ENCODE assay signal across 23 cellular contexts in the genomic region with DNA sequence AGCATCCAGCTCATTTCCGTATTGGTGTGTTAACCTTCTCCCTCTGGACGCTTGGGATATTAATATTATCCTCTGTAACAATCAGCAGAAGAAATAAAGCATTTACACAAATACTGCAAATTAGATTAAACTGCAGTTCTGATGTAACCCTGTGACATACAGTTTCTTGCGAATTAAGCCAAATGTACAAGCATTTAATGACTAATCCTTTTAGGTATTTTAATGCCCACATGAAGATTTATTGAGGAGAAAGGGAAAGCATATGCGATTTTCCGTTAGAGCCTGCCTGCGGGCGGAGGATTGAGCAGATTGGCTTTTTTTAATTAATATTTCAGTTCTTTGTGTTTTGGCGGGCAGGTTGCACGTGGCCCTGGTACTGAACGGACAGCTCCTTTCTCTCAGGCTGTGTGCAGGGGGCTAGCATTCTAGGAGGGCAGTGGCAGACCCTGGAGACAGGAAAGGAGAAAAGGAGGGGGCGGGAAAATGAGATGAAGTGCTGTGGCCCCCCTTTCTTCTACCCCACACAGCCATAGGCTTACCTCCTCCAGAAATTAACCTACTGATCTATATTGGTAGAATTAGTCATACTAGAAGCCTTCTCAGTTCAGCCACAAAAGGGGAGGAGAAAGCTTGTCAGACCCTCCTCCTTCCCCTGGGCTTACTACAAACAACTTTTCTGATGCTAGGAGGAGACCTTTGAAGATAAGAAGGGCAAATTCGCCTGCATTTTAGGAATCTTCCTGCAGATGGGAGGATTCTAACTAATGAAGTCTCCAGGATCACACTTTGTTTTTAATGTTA. TPM values are rescaled to one million over a fixed set of nuclear protein-coding genes. Genes with fewer than 3 reads are reported as not detected.
A peak's percentile ranks its signal among the peaks of the same experiment; 100 is the strongest.
DNase-seq lines count a peak whose midpoint lies in the region; ATAC-seq, FAIRE-seq and TF ChIP-seq lines count a peak whose summit lies in the region.
"Had no signal": no experiment of that assay in that cellular context is flagged by ENCODE, and none has a peak within 500 bp of the region (broad histone marks: within the 10 kb centered on the region; RNA-seq: fewer than 3 reads in every experiment).

No MANE protein-coding gene starts in this region.

- 8% methylated on average over 12 of the region's 12 CpGs for WGBS in SK-N-SH (ENCODE audit: low lambda C conversion rate)

- H3K9me3 ChIP-seq in SK-N-SH: no peaks in the 10 kb centered on the region
- H3K9me3 ChIP-seq: gastroesophageal sphincter, vagina had no signal

- H3K9ac ChIP-seq in SK-N-SH: no peak overlapping the region

- H3K4me1 ChIP-seq in SK-N-SH (ENCODE audit: control insufficient read depth in 1 of 2, insufficient read depth in 2 of 2, low read depth in 1 of 2, low read length in 1 of 2) (peaks cover 0 to 6% of the 10 kb centered on the region in 2 experiments; a peak in 2 of 4 replicates), foreskin keratinocyte (no peaks in the 10 kb centered on the region)
- H3K4me1 ChIP-seq: gastroesophageal sphincter, vagina had no signal

- H3K36me3 Mint-ChIP-seq in activated naive CD4-positive, alpha-beta T cell treated with anti-CD3 and anti-CD28 coated beads for 36 hours (ENCODE audit: low read depth): no peaks in the 10 kb centered on the region
- H3K36me3 Mint-ChIP-seq: IgD-negative memory B cell had no signal

- no peak for FAIRE-seq in frontal cortex (lab: Jason Lieb, UNC)
- FAIRE-seq: endometrium, GM12892 had no signal

- ATAC-seq in GM18502 (IDR thresholded peaks at IDR 0.05; ENCODE audit: poor library complexity, unreplicated experiment) (peak; percentile 85), HG02938 (IDR thresholded peaks at IDR 0.05; ENCODE audit: unreplicated experiment) (peak; percentile 58), foreskin keratinocyte (peak; percentile 45)
- ATAC-seq: activated T-cell treated with anti-CD3 and anti-CD28 coated beads, Interleukin-2, amount 50 U/mL, for 72 hours; gastroesophageal sphincter; naive thymus-derived CD8-positive, alpha-beta T cell; stimulated activated naive CD8-positive, alpha-beta T cell treated with anti-CD3 and anti-CD28 coated beads, Interleukin-15, amount 100 ng/mL, for 72 hours had no signal

- no peak overlapping the region for H3K4me3 Mint-ChIP-seq in activated naive CD4-positive, alpha-beta T cell treated with anti-CD3 and anti-CD28 coated beads for 36 hours
- H3K4me3 Mint-ChIP-seq: activated CD4-positive, alpha-beta memory T cell treated with anti-CD3 and anti-CD28 coated beads, Interleukin-2, amount 10 ng/mL, durations not matched to agents 7 days and 5 days; activated T-cell treated with anti-CD3 and anti-CD28 coated beads, Interleukin-2, amount 50 U/mL, for 72 hours; IgD-negative memory B cell; naive thymus-derived CD8-positive, alpha-beta T cell; stimulated activated naive CD8-positive, alpha-beta T cell treated with anti-CD3 and anti-CD28 coated beads, Interleukin-15, amount 100 ng/mL, for 72 hours had no signal

- POLR2A ChIA-PET in SK-N-SH (lab: Yijun Ruan, JAX): no interaction called here

- H4K20me1 ChIP-seq in SK-N-SH (ENCODE audit: insufficient read depth): no peaks in the 10 kb centered on the region

- peak in 1 of 2 experiments; percentile 53; a peak in 1 of 4 replicates for TF ChIP-seq EP300 in SK-N-SH (IDR thresholded peaks at IDR 0.05; ENCODE audit: borderline replicate concordance in 1 of 2, low read depth in 1 of 2, low read length in 1 of 2)

- no peaks in the 10 kb centered on the region for H3K36me3 ChIP-seq in SK-N-SH (replicated peaks in 1 of 2; ENCODE audit: control insufficient read depth in 1 of 2, insufficient read depth in 2 of 2, low read length in 1 of 2)
- H3K36me3 ChIP-seq: gastroesophageal sphincter, vagina had no signal

- H3K27ac ChIP-seq in SK-N-SH (ENCODE audit: low read depth in 2 of 2, low read length in 1 of 2): no peak overlapping the region
- H3K27ac ChIP-seq in foreskin keratinocyte: no peak overlapping the region
- H3K27ac ChIP-seq: gastroesophageal sphincter, vagina had no signal

- H2AFZ ChIP-seq in SK-N-SH (ENCODE audit: low read depth): no peak overlapping the region

- CTCF ChIA-PET in SK-N-SH (lab: Yijun Ruan, JAX): interaction anchor here (1.2 to 1.9 kb wide), 4 partner anchors 43 to 96 kb away, joined by 3 to 5 read pairs (median 4); no protein-coding TSS in a partner anchor
- CTCF ChIA-PET in activated naive CD4-positive, alpha-beta T cell treated with anti-CD3 and anti-CD28 coated beads for 36 hours (lab: Charles Lee): no interaction called here

- DNase-seq in SK-N-SH: no peak
- no peak for DNase-seq in foreskin keratinocyte
- no peak for DNase-seq in NCI-H2171 treated with DMSO at 0.1 percent for 48 hours (lab: John Stamatoyannopoulos, UW)
- DNase-seq in frontal cortex (ENCODE audit: low spot score in 2 of 2): no peak
- no peak for DNase-seq in activated naive CD4-positive, alpha-beta T cell treated with anti-CD3 and anti-CD28 coated beads for 36 hours
- DNase-seq in GOT3 (lab: John Stamatoyannopoulos, UW): no peak
- DNase-seq: activated CD4-positive, alpha-beta memory T cell treated with anti-CD3 and anti-CD28 coated beads, Interleukin-2, amount 10 ng/mL, durations not matched to agents 7 days and 5 days; activated T-cell treated with anti-CD3 and anti-CD28 coated beads, Interleukin-2, amount 50 U/mL, for 72 hours; COR-L47; naive thymus-derived CD8-positive, alpha-beta T cell; NCI-H1105 treated with DMSO at 0.1 percent for 48 hours; Right ventricle myocardium superior; stimulated activated CD4-positive, alpha-beta T cell treated with anti-CD3 and anti-CD28 coated beads, Interleukin-15, amount 100 ng/mL, for 24 hours; stimulated activated naive CD8-positive, alpha-beta T cell treated with anti-CD3 and anti-CD28 coated beads, Interleukin-15, amount 100 ng/mL, for 72 hours had no signal

- TF ChIP-seq RAD21 in SK-N-SH (IDR thresholded peaks at IDR 0.05; ENCODE audit: low read length): no peak

- peaks cover 7% of the 10 kb centered on the region for H3K27me3 Mint-ChIP-seq in activated naive CD4-positive, alpha-beta T cell treated with anti-CD3 and anti-CD28 coated beads for 36 hours (ENCODE audit: low read depth)
- H3K27me3 Mint-ChIP-seq: activated CD4-positive, alpha-beta memory T cell treated with anti-CD3 and anti-CD28 coated beads, Interleukin-2, amount 10 ng/mL, durations not matched to agents 7 days and 5 days had no signal

- no peaks in the 10 kb centered on the region for H3K27me3 ChIP-seq in SK-N-SH (ENCODE audit: insufficient read depth)
- H3K27me3 ChIP-seq in foreskin keratinocyte: peaks cover 23% of the 10 kb centered on the region
- H3K27me3 ChIP-seq: vagina had no signal

- H3K9me3 Mint-ChIP-seq in activated naive CD4-positive, alpha-beta T cell treated with anti-CD3 and anti-CD28 coated beads for 36 hours: peaks cover 2% of the 10 kb centered on the region
- H3K9me3 Mint-ChIP-seq: activated CD4-positive, alpha-beta memory T cell treated with anti-CD3 and anti-CD28 coated beads, Interleukin-2, amount 10 ng/mL, durations not matched to agents 7 days and 5 days; stimulated activated naive CD8-positive, alpha-beta T cell treated with anti-CD3 and anti-CD28 coated beads, Interleukin-15, amount 100 ng/mL, for 72 hours had no signal

- no peaks in the 10 kb centered on the region for H3K9me2 ChIP-seq in SK-N-SH

- H3K4me3 ChIP-seq in SK-N-SH (ENCODE audit: low read depth in 2 of 2, low read length in 1 of 2): no peak overlapping the region
- H3K4me3 ChIP-seq: gastroesophageal sphincter, lung, vagina had no signal

- no peaks in the 10 kb centered on the region for H3K4me1 Mint-ChIP-seq in activated naive CD4-positive, alpha-beta T cell treated with anti-CD3 and anti-CD28 coated beads for 36 hours (ENCODE audit: low read depth)
- H3K4me1 Mint-ChIP-seq: activated CD4-positive, alpha-beta memory T cell treated with anti-CD3 and anti-CD28 coated beads, Interleukin-2, amount 10 ng/mL, durations not matched to agents 7 days and 5 days; IgD-negative memory B cell; naive thymus-derived CD8-positive, alpha-beta T cell; stimulated activated naive CD8-positive, alpha-beta T cell treated with anti-CD3 and anti-CD28 coated beads, Interleukin-15, amount 100 ng/mL, for 72 hours had no signal

- H3F3A ChIP-seq in SK-N-SH (replicated peaks; ENCODE audit: insufficient read depth): no peaks in the 10 kb centered on the region

- no peak overlapping the region for H3K27ac Mint-ChIP-seq in activated naive CD4-positive, alpha-beta T cell treated with anti-CD3 and anti-CD28 coated beads for 36 hours
- H3K27ac Mint-ChIP-seq: activated CD4-positive, alpha-beta memory T cell treated with anti-CD3 and anti-CD28 coated beads, Interleukin-2, amount 10 ng/mL, durations not matched to agents 7 days and 5 days; activated T-cell treated with anti-CD3 and anti-CD28 coated beads, Interleukin-2, amount 50 U/mL, for 72 hours; IgD-negative memory B cell; naive thymus-derived CD8-positive, alpha-beta T cell; stimulated activated naive CD8-positive, alpha-beta T cell treated with anti-CD3 and anti-CD28 coated beads, Interleukin-15, amount 100 ng/mL, for 72 hours had no signal

- H3K79me2 ChIP-seq in SK-N-SH (ENCODE audit: insufficient read depth): no peaks in the 10 kb centered on the region

- no peak overlapping the region for H3K4me2 ChIP-seq in SK-N-SH

- intact Hi-C loops in activated naive CD4-positive, alpha-beta T cell treated with anti-CD3 and anti-CD28 coated beads for 36 hours (cut with micrococcal nuclease): no loop called here

- TF ChIP-seq CTCF in SK-N-SH (IDR thresholded peaks at IDR 0.05) (no peak), foreskin keratinocyte (conservative IDR thresholded peaks at IDR 0.05) (no peak)

TF ChIP-seq in SK-N-SH, 30 proteins besides CTCF, POLR2A, EP300 and RAD21 (continues in another document):
- TF ChIP-seq POLR2AphosphoS5 (IDR thresholded peaks at IDR 0.05; ENCODE audit: low read depth, low read length) (no peak), RXRA (IDR thresholded peaks at IDR 0.05; ENCODE audit: borderline replicate concordance, low read depth) (no peak)

RNA-seq across cellular contexts. Expression of gene TFAP2D, which starts 14.0 kb away (rescaled TPM):
- polyA plus RNA-seq in SK-N-SH (2012; rRNA removed) (not detected in 2 replicates), foreskin keratinocyte (not detected in 2 replicates)
- not detected in 2 replicates for polyA plus RNA-seq in SK-N-SH (2012; cell fraction: cytosol; rRNA removed)
- polyA plus RNA-seq in SK-N-SH (2012; cell fraction: nucleus; rRNA removed): not detected in 2 replicates
- total RNA-seq in foreskin keratinocyte (not detected in 2 replicates), frontal cortex (2.9 TPM)
- total RNA-seq in activated naive CD4-positive, alpha-beta T cell treated with anti-CD3 and anti-CD28 coated beads for 36 hours: not detected
- total RNA-seq: activated CD4-positive, alpha-beta memory T cell treated with anti-CD3 and anti-CD28 coated beads, Interleukin-2, amount 10 ng/mL, durations not matched to agents 7 days and 5 days; activated T-cell treated with anti-CD3 and anti-CD28 coated beads, Interleukin-2, amount 50 U/mL, for 72 hours; G401; gastroesophageal sphincter; lung; naive thymus-derived CD8-positive, alpha-beta T cell; Right ventricle myocardium superior; vagina had no signal
- polyA plus RNA-seq: IgD-negative memory B cell; lung; naive thymus-derived CD8-positive, alpha-beta T cell had no signal
